8 cellular contexts compared by ENCODE assay signal in the genomic region with DNA sequence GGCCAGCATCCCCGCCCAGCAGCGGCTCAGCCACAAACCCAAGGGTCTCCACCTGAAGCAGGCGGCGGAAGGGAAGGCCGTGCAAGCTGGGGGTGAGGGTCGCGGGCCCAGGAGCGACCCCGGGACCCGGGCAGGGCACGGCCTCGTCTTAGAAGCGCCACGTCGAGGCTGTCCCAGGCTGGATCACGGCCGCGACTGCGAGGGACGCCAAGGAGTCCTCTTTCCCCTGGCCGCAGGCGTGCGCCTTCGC. TPM values are rescaled to one million over a fixed set of nuclear protein-coding genes. Genes with fewer than 3 reads are reported as not detected.
DNase-seq lines count a peak whose midpoint lies in the region; ATAC-seq and TF ChIP-seq lines count a peak whose summit lies in the region.

No MANE protein-coding gene starts in this region.

- ATAC-seq in GM18517 (IDR thresholded peaks at IDR 0.05; ENCODE audit: unreplicated experiment) (peak; percentile 34), Panc1 (no peak; the same call in 1 of the 2 replicates), HG02884 (IDR thresholded peaks at IDR 0.05; ENCODE audit: unreplicated experiment) (no peak)

- intact Hi-C loops in Panc1 (cut with micrococcal nuclease; ENCODE audit: unreplicated experiment) (no loop called here), prostate gland (cut with DNase I) (loop anchor here (5.0 kb wide), 2 partner anchors 69 to 91 kb away; no protein-coding TSS in a partner anchor)

- H3K4me1 ChIP-seq in Panc1 (ENCODE audit: control insufficient read depth, insufficient read depth, low read length) (peaks cover 19% of the 10 kb centered on the region), prostate gland (replicated peaks) (no peaks in the 10 kb centered on the region)

- H3K4me3 ChIP-seq in Panc1 (ENCODE audit: low read depth in 2 of 2, low read length in 2 of 2) (peak overlapping the region; percentile 76 to 80), fibroblast of mammary gland (ENCODE audit: control insufficient read depth, low read depth, low read length) (peak overlapping the region; percentile 61), prostate gland (peak overlapping the region; percentile 75 to 91)

- TF ChIP-seq POLR2A in prostate gland (IDR thresholded peaks at IDR 0.05), result no peak

- H3K9me3 ChIP-seq in Panc1 (ENCODE audit: control insufficient read depth, insufficient read depth, low read depth, low read length) (no peaks in the 10 kb centered on the region), prostate gland (no peaks in the 10 kb centered on the region)

- CTCF ChIA-PET in Panc1 (lab: Charles Lee), result interaction anchor here (0.7 to 0.8 kb wide), 2 partner anchors 12 to 49 kb away, joined by 3 to 4 read pairs; no protein-coding TSS in a partner anchor

- no TSS peak for BruUV-seq in Panc1 (replicated peaks; lab: Mats Ljungman, UMichigan)

- POLR2A ChIA-PET in Panc1 (lab: Charles Lee), result interaction anchor here (0.6 to 0.7 kb wide), 2 partner anchors 15 to 468 kb away, joined by 4 to 23 read pairs; no protein-coding TSS in a partner anchor

- H3K27ac ChIP-seq in Panc1 (ENCODE audit: low read length) (peak overlapping the region; percentile 91), prostate gland (peak overlapping the region; percentile 65)

- H3K36me3 ChIP-seq in Panc1 (ENCODE audit: control insufficient read depth, insufficient read depth, low read length) (peaks cover 16% of the 10 kb centered on the region), prostate gland (no peaks in the 10 kb centered on the region)

- TF ChIP-seq CTCF in Panc1 (IDR thresholded peaks at IDR 0.05) (peak; percentile 10; the same call in 1 of the 2 replicates), fibroblast of mammary gland (conservative IDR thresholded peaks at IDR 0.05; ENCODE audit: control insufficient read depth, insufficient read depth, low read depth, low read length) (no peak), prostate gland (IDR thresholded peaks at IDR 0.05) (no peak)

- H3K27me3 ChIP-seq in Panc1 (ENCODE audit: control insufficient read depth, insufficient read depth, low read length) (no peaks in the 10 kb centered on the region), prostate gland (replicated peaks; ENCODE audit: insufficient read depth) (no peaks in the 10 kb centered on the region)

- 0% methylated on average over 21 of the region's 24 CpGs for WGBS in prostate gland

- no peak for DNase-seq in Panc1 (ENCODE audit: low read depth, low spot score)
- no peak for DNase-seq in fibroblast of mammary gland (ENCODE audit: low read depth)
- DNase-seq in prostate gland (ENCODE audit: low spot score), result no peak
- no peak for DNase-seq in iPS-NIHi11 (ENCODE audit: low spot score)
- no peak for DNase-seq in inferior parietal cortex (ENCODE audit: extremely low spot score)
- DNase-seq in NOMO-1 (lab: John Stamatoyannopoulos, UW; ENCODE audit: unreplicated experiment in 2 of 2), result no peak

- in situ Hi-C loops in Panc1 (cut with HindIII; ENCODE audit: low pct_unique_long_range_greater_than_20kb, low sequenced_read_pairs), result no loop called here

RNA-seq across cellular contexts. Expression of a gene that starts 0.5 kb away (rescaled TPM):
- total RNA-seq in Panc1 (2021; ENCODE audit: unreplicated experiment) (35.8 TPM), prostate gland (1 to 10 TPM; 7.3 to 8.0 TPM)
- 17.6 TPM for polyA plus RNA-seq in Panc1 (2012; ENCODE audit: insufficient read length)

RNA-seq across cellular contexts. Expression of a gene that starts 31.2 kb away (rescaled TPM):
- total RNA-seq in Panc1 (2021; ENCODE audit: unreplicated experiment) (25.0 TPM), prostate gland (10 to 100 TPM in 1 of 2 donors, 1 to 10 TPM in 1; 3.0 to 12.1 TPM)
- polyA plus RNA-seq in Panc1 (2012; ENCODE audit: insufficient read length), result 18.1 TPM

RNA-seq across cellular contexts. Expression of a gene that starts 42.4 kb away (rescaled TPM):
- total RNA-seq in Panc1 (2021; ENCODE audit: unreplicated experiment), result 3.2 TPM
- 2.3 TPM for polyA plus RNA-seq in Panc1 (2012; ENCODE audit: insufficient read length)
- total RNA-seq in prostate gland, result 1 to 10 TPM in 1 of 2 donors, not detected in 1; 1.4 TPM

RNA-seq across cellular contexts. Expression of a gene that starts 46.2 kb away (rescaled TPM):
- 26.7 TPM for total RNA-seq in Panc1 (2021; ENCODE audit: unreplicated experiment)
- polyA plus RNA-seq in Panc1 (2012; ENCODE audit: insufficient read length), result 15.9 TPM
- total RNA-seq in prostate gland, result 10 to 100 TPM; 22.4 to 26.2 TPM
